ENCODE assay signal across 8 cellular contexts in genomic region chr7:128608678-128609421, GRCh38.
DNase-seq lines count a peak whose midpoint lies in the region; ATAC-seq, FAIRE-seq and TF ChIP-seq lines count a peak whose summit lies in the region.
"Not testable (repeated sequence)": the region's sequence is repeated elsewhere in the genome, so short reads cannot be mapped to it uniquely, and the experiment has no call there.

No MANE protein-coding gene starts in this region.

- H3K9me3 Mint-ChIP-seq in activated CD4-positive, alpha-beta T cell treated with anti-CD3 and anti-CD28 coated beads for 36 hours (ENCODE audit: low read depth); dendritic cell treated with granulocyte-macrophage colony-stimulating factor and Interleukin-4, amounts not matched to agents 40 ng/mL and 50 ng/mL, for 4 days: not testable (repeated sequence)

- FAIRE-seq in D721Med (lab: Jason Lieb, UNC): peak; percentile 95

- H3K36me3 Mint-ChIP-seq in activated CD4-positive, alpha-beta T cell treated with anti-CD3 and anti-CD28 coated beads for 36 hours (ENCODE audit: low read depth): not testable (repeated sequence)
- H3K36me3 Mint-ChIP-seq in dendritic cell treated with granulocyte-macrophage colony-stimulating factor and Interleukin-4, amounts not matched to agents 40 ng/mL and 50 ng/mL, for 4 days (ENCODE audit: low read depth): peaks cover 54% of the 10 kb centered on the region

- peak overlapping the region; percentile 92 for H3K27ac Mint-ChIP-seq in activated CD4-positive, alpha-beta T cell treated with anti-CD3 and anti-CD28 coated beads for 36 hours
- H3K27ac Mint-ChIP-seq in dendritic cell treated with granulocyte-macrophage colony-stimulating factor and Interleukin-4, amounts not matched to agents 40 ng/mL and 50 ng/mL, for 4 days: peak overlapping the region; percentile 37

- ATAC-seq in GM21360 (IDR thresholded peaks at IDR 0.05; ENCODE audit: unreplicated experiment): peak; percentile 63
- peak; percentile 85 for ATAC-seq in HG03571 (IDR thresholded peaks at IDR 0.05; ENCODE audit: unreplicated experiment)
- ATAC-seq in activated CD4-positive, alpha-beta T cell treated with anti-CD3 and anti-CD28 coated beads for 36 hours: peak; percentile 96
- peak; percentile 96 for ATAC-seq in left lobe of liver

- not testable (repeated sequence) for H3K4me1 Mint-ChIP-seq in activated CD4-positive, alpha-beta T cell treated with anti-CD3 and anti-CD28 coated beads for 36 hours; dendritic cell treated with granulocyte-macrophage colony-stimulating factor and Interleukin-4, amounts not matched to agents 40 ng/mL and 50 ng/mL, for 4 days (ENCODE audit: low read depth)

- not testable (repeated sequence) for H3K27me3 Mint-ChIP-seq in activated CD4-positive, alpha-beta T cell treated with anti-CD3 and anti-CD28 coated beads for 36 hours; dendritic cell treated with granulocyte-macrophage colony-stimulating factor and Interleukin-4, amounts not matched to agents 40 ng/mL and 50 ng/mL, for 4 days

- CTCF ChIA-PET in activated CD4-positive, alpha-beta T cell treated with anti-CD3 and anti-CD28 coated beads for 36 hours (lab: Charles Lee): interaction anchor here (0.6 to 0.7 kb wide), 2 partner anchors 9 to 274 kb away, joined by 3 read pairs; no protein-coding TSS in a partner anchor

- DNase-seq in D721Med (ENCODE audit: insufficient read length, low spot score); left lobe of liver (ENCODE audit: low spot score): not testable (repeated sequence)
- peak; percentile 70 for DNase-seq in NCI-H69 (lab: John Stamatoyannopoulos, UW)
- DNase-seq in activated CD4-positive, alpha-beta T cell treated with anti-CD3 and anti-CD28 coated beads for 36 hours: peak; percentile 44
- DNase-seq in stimulated activated CD8-positive, alpha-beta memory T cell treated with anti-CD3 and anti-CD28 coated beads, Interleukin-12 subunit alpha, Interleukin-12 subunit beta, amount 100 ng/mL, for 1 hour (ENCODE audit: low read depth): peak; percentile 8

- peak; percentile 33 for TF ChIP-seq CTCF in D721Med (IDR thresholded peaks at IDR 0.05; ENCODE audit: insufficient read depth, missing control alignments)

- POLR2A ChIA-PET in activated CD4-positive, alpha-beta T cell treated with anti-CD3 and anti-CD28 coated beads for 36 hours (lab: Charles Lee): not testable (repeated sequence)

- intact Hi-C loops in activated CD4-positive, alpha-beta T cell treated with anti-CD3 and anti-CD28 coated beads for 36 hours (cut with DNase I, micrococcal nuclease): loop anchor here (2.0 kb wide), 1 partner anchor 274 kb away; no protein-coding TSS in a partner anchor
- intact Hi-C loops in dendritic cell treated with granulocyte-macrophage colony-stimulating factor and Interleukin-4, amounts not matched to agents 40 ng/mL and 50 ng/mL, for 4 days (cut with micrococcal nuclease): loop anchor here (2.0 kb wide), 1 partner anchor 272 kb away; no protein-coding TSS in a partner anchor

- peak overlapping the region; percentile 71 for H3K4me3 Mint-ChIP-seq in activated CD4-positive, alpha-beta T cell treated with anti-CD3 and anti-CD28 coated beads for 36 hours
- peak overlapping the region; percentile 57 for H3K4me3 Mint-ChIP-seq in dendritic cell treated with granulocyte-macrophage colony-stimulating factor and Interleukin-4, amounts not matched to agents 40 ng/mL and 50 ng/mL, for 4 days
